ENCODE assay signal across 1 cellular context in the genomic region with DNA sequence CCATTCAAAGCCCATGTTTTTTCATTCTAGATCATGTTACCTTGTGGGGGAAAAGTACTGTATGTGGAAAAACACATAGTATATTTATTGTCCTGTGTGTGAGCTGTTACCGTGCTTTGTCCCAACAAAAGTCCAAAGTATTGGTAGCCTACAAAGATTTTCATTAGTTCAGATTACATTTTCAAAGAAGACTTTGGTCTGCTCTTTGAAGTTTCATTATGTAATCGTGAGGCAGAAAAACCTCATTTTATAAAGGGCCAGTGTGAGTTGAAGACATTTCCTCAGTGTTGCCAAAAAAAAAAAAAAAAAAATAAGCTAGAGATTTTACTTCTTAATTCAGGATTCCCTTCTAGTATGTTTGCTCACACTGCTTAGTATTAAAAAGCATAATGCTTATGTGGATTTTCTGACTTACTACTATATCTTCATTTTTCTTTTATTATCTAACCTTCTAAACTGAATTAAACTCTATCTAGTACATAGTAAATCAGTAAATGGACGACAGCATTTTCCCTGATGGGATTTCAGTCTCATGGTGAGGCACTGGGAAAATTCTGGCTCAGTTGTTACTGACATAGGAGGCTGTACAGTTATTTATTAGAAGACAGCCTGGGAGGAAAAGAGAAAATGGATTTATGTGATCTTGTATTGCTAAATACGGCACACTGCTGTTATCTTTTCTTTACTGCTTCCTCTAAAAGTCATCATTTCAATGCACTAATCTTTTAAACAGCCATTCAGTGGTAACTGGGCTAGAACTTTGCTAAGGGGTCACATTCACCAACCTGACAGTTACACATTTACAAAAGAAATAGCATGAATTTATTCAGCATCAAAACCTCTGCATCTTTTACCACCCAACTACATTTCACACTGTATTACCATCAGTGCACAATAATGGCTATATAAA.
TF ChIP-seq lines count a peak whose summit lies in the region.

No MANE protein-coding gene starts in this region.

TF ChIP-seq in HepG2, 621 proteins besides CTCF, POLR2A, EP300 and RAD21 (continued from another document and continues in another):
- TF ChIP-seq HNF1A (IDR thresholded peaks at IDR 0.05; ENCODE audit: low read depth) (peak; percentile 55; the same call in 1 of the 2 replicates), HNF1A (CRISPR knock-in tag; IDR thresholded peaks at IDR 0.05; ENCODE audit: borderline replicate concordance) (peak; percentile 25; the same call in 1 of the 2 replicates), RNF2 (conservative IDR thresholded peaks at IDR 0.05; ENCODE audit: low read depth) (no peak), ASH2L (IDR thresholded peaks at IDR 0.05; ENCODE audit: insufficient read length, low read depth, low read length) (peak; percentile 94), TRAFD1 (CRISPR knock-in tag; IDR thresholded peaks at IDR 0.05; ENCODE audit: borderline replicate concordance) (no peak), DMAP1 (CRISPR knock-in tag; IDR thresholded peaks at IDR 0.05) (peak; percentile 68), GATAD1 (CRISPR knock-in tag; IDR thresholded peaks at IDR 0.05) (peak; percentile 13; the same call in 1 of the 2 replicates), HOXA3 (CRISPR knock-in tag; IDR thresholded peaks at IDR 0.05) (no peak), ZNF782 (CRISPR knock-in tag; IDR thresholded peaks at IDR 0.05; ENCODE audit: borderline replicate concordance) (no peak), HNF4G (IDR thresholded peaks at IDR 0.05; ENCODE audit: borderline replicate concordance, low read depth, low read length) (peak; percentile 93), HNF4G (CRISPR knock-in tag; IDR thresholded peaks at IDR 0.05; ENCODE audit: borderline replicate concordance, low read depth) (no peak; the same call in 1 of the 2 replicates), NAIF1 (CRISPR knock-in tag; IDR thresholded peaks at IDR 0.05; ENCODE audit: borderline replicate concordance) (0 out of 2 replicates have a peak, but pooled peaks have one; percentile 42), ZNF30 (CRISPR knock-in tag; IDR thresholded peaks at IDR 0.05) (no peak), ZNF282 (IDR thresholded peaks at IDR 0.05; ENCODE audit: partially characterized antibody) (no peak), ZNF546 (CRISPR knock-in tag; conservative IDR thresholded peaks at IDR 0.05) (no peak), ZNF124 (CRISPR knock-in tag; IDR thresholded peaks at IDR 0.05) (no peak), ISX (CRISPR knock-in tag; conservative IDR thresholded peaks at IDR 0.05) (no peak), ZNF674 (CRISPR knock-in tag; IDR thresholded peaks at IDR 0.05; ENCODE audit: low read depth) (no peak), MIER3 (CRISPR knock-in tag; IDR thresholded peaks at IDR 0.05; ENCODE audit: borderline replicate concordance) (no peak), FOXA1 (IDR thresholded peaks at IDR 0.05) (no peak), FOXA1 (CRISPR knock-in tag; IDR thresholded peaks at IDR 0.05) (0 out of 2 replicates have a peak, but pooled peaks have one; percentile 22), DR1 (CRISPR knock-in tag; IDR thresholded peaks at IDR 0.05) (no peak), FOSL1 (CRISPR knock-in tag; IDR thresholded peaks at IDR 0.05; ENCODE audit: borderline replicate concordance) (no peak), FOXA3 (CRISPR knock-in tag; IDR thresholded peaks at IDR 0.05) (peak; percentile 75), ZNF280D (CRISPR knock-in tag; IDR thresholded peaks at IDR 0.05) (0 out of 2 replicates have a peak, but pooled peaks have one; percentile 33), ZNF891 (CRISPR knock-in tag; IDR thresholded peaks at IDR 0.05) (no peak)
- TF ChIP-seq, protein P1, sequence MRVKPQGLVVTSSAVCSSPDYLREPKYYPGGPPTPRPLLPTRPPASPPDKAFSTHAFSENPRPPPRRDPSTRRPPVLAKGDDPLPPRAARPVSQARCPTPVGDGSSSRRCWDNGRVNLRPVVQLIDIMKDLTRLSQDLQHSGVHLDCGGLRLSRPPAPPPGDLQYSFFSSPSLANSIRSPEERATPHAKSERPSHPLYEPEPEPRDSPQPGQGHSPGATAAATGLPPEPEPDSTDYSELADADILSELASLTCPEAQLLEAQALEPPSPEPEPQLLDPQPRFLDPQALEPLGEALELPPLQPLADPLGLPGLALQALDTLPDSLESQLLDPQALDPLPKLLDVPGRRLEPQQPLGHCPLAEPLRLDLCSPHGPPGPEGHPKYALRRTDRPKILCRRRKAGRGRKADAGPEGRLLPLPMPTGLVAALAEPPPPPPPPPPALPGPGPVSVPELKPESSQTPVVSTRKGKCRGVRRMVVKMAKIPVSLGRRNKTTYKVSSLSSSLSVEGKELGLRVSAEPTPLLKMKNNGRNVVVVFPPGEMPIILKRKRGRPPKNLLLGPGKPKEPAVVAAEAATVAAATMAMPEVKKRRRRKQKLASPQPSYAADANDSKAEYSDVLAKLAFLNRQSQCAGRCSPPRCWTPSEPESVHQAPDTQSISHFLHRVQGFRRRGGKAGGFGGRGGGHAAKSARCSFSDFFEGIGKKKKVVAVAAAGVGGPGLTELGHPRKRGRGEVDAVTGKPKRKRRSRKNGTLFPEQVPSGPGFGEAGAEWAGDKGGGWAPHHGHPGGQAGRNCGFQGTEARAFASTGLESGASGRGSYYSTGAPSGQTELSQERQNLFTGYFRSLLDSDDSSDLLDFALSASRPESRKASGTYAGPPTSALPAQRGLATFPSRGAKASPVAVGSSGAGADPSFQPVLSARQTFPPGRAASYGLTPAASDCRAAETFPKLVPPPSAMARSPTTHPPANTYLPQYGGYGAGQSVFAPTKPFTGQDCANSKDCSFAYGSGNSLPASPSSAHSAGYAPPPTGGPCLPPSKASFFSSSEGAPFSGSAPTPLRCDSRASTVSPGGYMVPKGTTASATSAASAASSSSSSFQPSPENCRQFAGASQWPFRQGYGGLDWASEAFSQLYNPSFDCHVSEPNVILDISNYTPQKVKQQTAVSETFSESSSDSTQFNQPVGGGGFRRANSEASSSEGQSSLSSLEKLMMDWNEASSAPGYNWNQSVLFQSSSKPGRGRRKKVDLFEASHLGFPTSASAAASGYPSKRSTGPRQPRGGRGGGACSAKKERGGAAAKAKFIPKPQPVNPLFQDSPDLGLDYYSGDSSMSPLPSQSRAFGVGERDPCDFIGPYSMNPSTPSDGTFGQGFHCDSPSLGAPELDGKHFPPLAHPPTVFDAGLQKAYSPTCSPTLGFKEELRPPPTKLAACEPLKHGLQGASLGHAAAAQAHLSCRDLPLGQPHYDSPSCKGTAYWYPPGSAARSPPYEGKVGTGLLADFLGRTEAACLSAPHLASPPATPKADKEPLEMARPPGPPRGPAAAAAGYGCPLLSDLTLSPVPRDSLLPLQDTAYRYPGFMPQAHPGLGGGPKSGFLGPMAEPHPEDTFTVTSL (CRISPR knock-in tag; IDR thresholded peaks at IDR 0.05; ENCODE audit: borderline replicate concordance) = peak; percentile 62; the same call in 1 of the 2 replicates
- TF ChIP-seq, protein P2, sequence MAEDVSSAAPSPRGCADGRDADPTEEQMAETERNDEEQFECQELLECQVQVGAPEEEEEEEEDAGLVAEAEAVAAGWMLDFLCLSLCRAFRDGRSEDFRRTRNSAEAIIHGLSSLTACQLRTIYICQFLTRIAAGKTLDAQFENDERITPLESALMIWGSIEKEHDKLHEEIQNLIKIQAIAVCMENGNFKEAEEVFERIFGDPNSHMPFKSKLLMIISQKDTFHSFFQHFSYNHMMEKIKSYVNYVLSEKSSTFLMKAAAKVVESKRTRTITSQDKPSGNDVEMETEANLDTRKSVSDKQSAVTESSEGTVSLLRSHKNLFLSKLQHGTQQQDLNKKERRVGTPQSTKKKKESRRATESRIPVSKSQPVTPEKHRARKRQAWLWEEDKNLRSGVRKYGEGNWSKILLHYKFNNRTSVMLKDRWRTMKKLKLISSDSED (CRISPR knock-in tag; IDR thresholded peaks at IDR 0.05) = no peak
- TF ChIP-seq, protein P3, sequence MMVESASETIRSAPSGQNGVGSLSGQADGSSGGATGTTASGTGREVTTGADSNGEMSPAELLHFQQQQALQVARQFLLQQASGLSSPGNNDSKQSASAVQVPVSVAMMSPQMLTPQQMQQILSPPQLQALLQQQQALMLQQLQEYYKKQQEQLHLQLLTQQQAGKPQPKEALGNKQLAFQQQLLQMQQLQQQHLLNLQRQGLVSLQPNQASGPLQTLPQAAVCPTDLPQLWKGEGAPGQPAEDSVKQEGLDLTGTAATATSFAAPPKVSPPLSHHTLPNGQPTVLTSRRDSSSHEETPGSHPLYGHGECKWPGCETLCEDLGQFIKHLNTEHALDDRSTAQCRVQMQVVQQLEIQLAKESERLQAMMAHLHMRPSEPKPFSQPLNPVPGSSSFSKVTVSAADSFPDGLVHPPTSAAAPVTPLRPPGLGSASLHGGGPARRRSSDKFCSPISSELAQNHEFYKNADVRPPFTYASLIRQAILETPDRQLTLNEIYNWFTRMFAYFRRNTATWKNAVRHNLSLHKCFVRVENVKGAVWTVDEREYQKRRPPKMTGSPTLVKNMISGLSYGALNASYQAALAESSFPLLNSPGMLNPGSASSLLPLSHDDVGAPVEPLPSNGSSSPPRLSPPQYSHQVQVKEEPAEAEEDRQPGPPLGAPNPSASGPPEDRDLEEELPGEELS (CRISPR knock-in tag; IDR thresholded peaks at IDR 0.05) = peak; percentile 69
- TF ChIP-seq, protein P4, sequence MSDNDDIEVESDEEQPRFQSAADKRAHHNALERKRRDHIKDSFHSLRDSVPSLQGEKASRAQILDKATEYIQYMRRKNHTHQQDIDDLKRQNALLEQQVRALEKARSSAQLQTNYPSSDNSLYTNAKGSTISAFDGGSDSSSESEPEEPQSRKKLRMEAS (IDR thresholded peaks at IDR 0.05) = peak; percentile 29; the same call in 1 of the 2 replicates
- TF ChIP-seq, protein P5, sequence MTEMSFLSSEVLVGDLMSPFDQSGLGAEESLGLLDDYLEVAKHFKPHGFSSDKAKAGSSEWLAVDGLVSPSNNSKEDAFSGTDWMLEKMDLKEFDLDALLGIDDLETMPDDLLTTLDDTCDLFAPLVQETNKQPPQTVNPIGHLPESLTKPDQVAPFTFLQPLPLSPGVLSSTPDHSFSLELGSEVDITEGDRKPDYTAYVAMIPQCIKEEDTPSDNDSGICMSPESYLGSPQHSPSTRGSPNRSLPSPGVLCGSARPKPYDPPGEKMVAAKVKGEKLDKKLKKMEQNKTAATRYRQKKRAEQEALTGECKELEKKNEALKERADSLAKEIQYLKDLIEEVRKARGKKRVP (CRISPR knock-in tag; IDR thresholded peaks at IDR 0.05) = peak in 1 of 2 experiments; percentile 51; a peak in 1 of 4 replicates
